In the genomic region with DNA sequence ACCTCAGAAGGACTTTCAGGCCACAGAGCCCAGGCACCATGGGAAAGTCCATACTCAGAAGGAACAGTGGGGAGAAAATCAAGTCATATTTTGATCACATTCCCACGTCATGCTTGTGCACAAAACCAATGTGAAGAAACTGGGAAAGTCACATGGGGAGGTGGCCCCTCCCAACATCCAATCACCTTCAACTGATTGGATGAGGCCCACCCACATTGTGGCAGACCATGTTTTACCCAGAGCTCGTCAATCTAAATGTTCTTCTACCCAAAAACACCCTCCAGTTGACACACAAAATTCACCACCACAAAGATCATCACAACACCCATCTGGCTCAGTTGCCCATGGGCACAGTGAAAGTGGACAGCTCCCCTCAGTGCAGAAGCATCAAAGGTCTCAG, we compare ENCODE assay signal across 9 cellular contexts.
"Had no signal": no experiment of that assay in that cellular context is flagged by ENCODE, and none has a peak within 500 bp of the region (broad histone marks: within the 10 kb centered on the region; RNA-seq: fewer than 3 reads in every experiment).

No MANE protein-coding gene starts in this region.

- H3K4me3 ChIP-seq: GM23338 had no signal

- H3K4me1 Mint-ChIP-seq: IgD-negative memory B cell had no signal

- H3K27ac ChIP-seq: HL-60 had no signal

- FAIRE-seq: H1, H54, HepG2 had no signal

- H3K27ac Mint-ChIP-seq: GM23338, H9, HFFc6, IgD-negative memory B cell had no signal

- H3K4me3 Mint-ChIP-seq: GM23338, H9, HFFc6, IgD-negative memory B cell had no signal

- H3K9me3 Mint-ChIP-seq: HFFc6, IgD-negative memory B cell had no signal

- H3K27me3 Mint-ChIP-seq: IgD-negative memory B cell had no signal

- H3K36me3 Mint-ChIP-seq: IgD-negative memory B cell had no signal

- ATAC-seq: GM23338, HepG2 had no signal

- DNase-seq: H9, HCEC 1CT, HFFc6 had no signal
